In genomic region chr19:39918183-39918651, GRCh38 we compare ENCODE assay signal across 20 cellular contexts. TPM values are rescaled to one million over a fixed set of nuclear protein-coding genes. Genes with fewer than 3 reads are reported as not detected.
DNase-seq lines count a peak whose midpoint lies in the region; ATAC-seq and TF ChIP-seq lines count a peak whose summit lies in the region.
"Had no signal": no experiment of that assay in that cellular context is flagged by ENCODE, and none has a peak within 500 bp of the region (broad histone marks: within the 10 kb centered on the region; RNA-seq: fewer than 3 reads in every experiment).

No MANE protein-coding gene starts in this region.

- no peaks in the 10 kb centered on the region for H3K36me3 ChIP-seq in colonic mucosa
- H3K36me3 ChIP-seq in lung (ENCODE audit: control insufficient read depth in 2 of 2, insufficient read depth in 2 of 2, low read length in 2 of 2), result no peaks in the 10 kb centered on the region
- H3K36me3 ChIP-seq: BE2C had no signal

- peaks cover 12% of the 10 kb centered on the region for H3K4me1 Mint-ChIP-seq in stimulated activated effector memory CD8-positive, alpha-beta T cell treated with anti-CD3 and anti-CD28 coated beads, Interleukin-12 subunit alpha, Interleukin-12 subunit beta, amount 100 ng/mL, for 72 hours
- no peaks in the 10 kb centered on the region for H3K4me1 Mint-ChIP-seq in mesothelial cell of epicardium

- H3K27ac Mint-ChIP-seq in stimulated activated effector memory CD8-positive, alpha-beta T cell treated with anti-CD3 and anti-CD28 coated beads, Interleukin-12 subunit alpha, Interleukin-12 subunit beta, amount 100 ng/mL, for 72 hours, result peak overlapping the region; percentile 62
- no peak overlapping the region for H3K27ac Mint-ChIP-seq in mesothelial cell of epicardium
- H3K27ac Mint-ChIP-seq: HFFc6 had no signal

- TF ChIP-seq CTCF in GM20000 (IDR thresholded peaks at IDR 0.05; ENCODE audit: extremely low read depth, missing control alignments) (no peak), colonic mucosa (IDR thresholded peaks at IDR 0.05) (no peak), lung (IDR thresholded peaks at IDR 0.05; ENCODE audit: control extremely low read depth, extremely low read depth) (no peak), mesothelial cell of epicardium (IDR thresholded peaks at IDR 0.05; ENCODE audit: unreplicated experiment) (no peak)

- no peaks in the 10 kb centered on the region for H3K27me3 ChIP-seq in colonic mucosa
- H3K27me3 ChIP-seq in lung (ENCODE audit: control insufficient read depth, insufficient read depth), result no peaks in the 10 kb centered on the region
- H3K27me3 ChIP-seq: BE2C had no signal

- H3K4me3 Mint-ChIP-seq in stimulated activated effector memory CD8-positive, alpha-beta T cell treated with anti-CD3 and anti-CD28 coated beads, Interleukin-12 subunit alpha, Interleukin-12 subunit beta, amount 100 ng/mL, for 72 hours, result no peak overlapping the region
- H3K4me3 Mint-ChIP-seq in mesothelial cell of epicardium, result no peak overlapping the region
- H3K4me3 Mint-ChIP-seq: HFFc6 had no signal

- H3K36me3 Mint-ChIP-seq in stimulated activated effector memory CD8-positive, alpha-beta T cell treated with anti-CD3 and anti-CD28 coated beads, Interleukin-12 subunit alpha, Interleukin-12 subunit beta, amount 100 ng/mL, for 72 hours, result no peaks in the 10 kb centered on the region
- no peaks in the 10 kb centered on the region for H3K36me3 Mint-ChIP-seq in mesothelial cell of epicardium

- H3K4me1 ChIP-seq in colonic mucosa, result no peaks in the 10 kb centered on the region
- H3K4me1 ChIP-seq in lung (ENCODE audit: control insufficient read depth in 2 of 2, insufficient read depth in 2 of 2, low read length in 2 of 2), result peaks cover 0 to 1% of the 10 kb centered on the region in 2 donors
- H3K4me1 ChIP-seq: BE2C had no signal

- H3K4me3 ChIP-seq in colonic mucosa (no peak overlapping the region), lung (no peak overlapping the region)

- intact Hi-C loops in colonic mucosa (cut with DNase I), result loop anchor here (5.0 kb wide), 1 partner anchor 44 kb away; no protein-coding TSS in a partner anchor

- no peaks in the 10 kb centered on the region for H3K9me3 Mint-ChIP-seq in stimulated activated effector memory CD8-positive, alpha-beta T cell treated with anti-CD3 and anti-CD28 coated beads, Interleukin-12 subunit alpha, Interleukin-12 subunit beta, amount 100 ng/mL, for 72 hours
- no peaks in the 10 kb centered on the region for H3K9me3 Mint-ChIP-seq in mesothelial cell of epicardium
- H3K9me3 Mint-ChIP-seq: CD4-positive, CD25-positive, alpha-beta regulatory T cell had no signal

- DNase-seq in GM20000 (ENCODE audit: low spot score) (peak; percentile 5), colonic mucosa (peak; percentile 17), lung (ENCODE audit: low spot score) (peak; percentile 25), mesothelial cell of epicardium (ENCODE audit: low spot score in 2 of 2, unreplicated experiment in 2 of 2) (no peak)
- DNase-seq in stimulated activated effector memory CD8-positive, alpha-beta T cell treated with anti-CD3 and anti-CD28 coated beads, Interleukin-12 subunit alpha, Interleukin-12 subunit beta, amount 100 ng/mL, for 72 hours (ENCODE audit: low spot score in 2 of 2), result peak in 1 of 2 donors; percentile 29
- DNase-seq in activated naive CD4-positive, alpha-beta T cell (lab: John Stamatoyannopoulos, UW), result no peak
- DNase-seq: BE2C; CD4-positive, CD25-positive, alpha-beta regulatory T cell; COR-L47; DMS 273 treated with DMSO at 0.1 percent for 48 hours; HFFc6; IMR-90; MM.1S; NCI-H1092; NCI-H1436 treated with DMSO at 0.1 percent for 48 hours; NCI-H2029; NCI-H2171; NCI-H526 had no signal

- ATAC-seq in lung (ENCODE audit: insufficient read depth, low FRiP score), result no peak
- ATAC-seq in stimulated activated effector memory CD8-positive, alpha-beta T cell treated with anti-CD3 and anti-CD28 coated beads, Interleukin-12 subunit alpha, Interleukin-12 subunit beta, amount 100 ng/mL, for 72 hours, result no peak
- ATAC-seq in GM18498 (IDR thresholded peaks at IDR 0.05; ENCODE audit: unreplicated experiment), result no peak
- ATAC-seq: Panc1 had no signal

- no peak overlapping the region for H3K27ac ChIP-seq in colonic mucosa
- H3K27ac ChIP-seq in lung (ENCODE audit: low read depth in 1 of 2, low read length in 1 of 2), result no peak overlapping the region

- H3K27me3 Mint-ChIP-seq in mesothelial cell of epicardium (ENCODE audit: low read depth), result no peaks in the 10 kb centered on the region
- H3K27me3 Mint-ChIP-seq: CD4-positive, CD25-positive, alpha-beta regulatory T cell had no signal

- peak overlapping the region in 1 of 2 donors; percentile 9 for H3K9ac ChIP-seq in colonic mucosa (ENCODE audit: low read depth in 2 of 2, low read length in 2 of 2)

- H3K9me3 ChIP-seq in colonic mucosa (no peaks in the 10 kb centered on the region), lung (ENCODE audit: control insufficient read depth in 2 of 2, insufficient read depth in 1 of 2, low read length in 1 of 2) (peaks cover 0 to 8% of the 10 kb centered on the region in 2 donors)
- H3K9me3 ChIP-seq: BE2C had no signal

- 94 to 96% methylated on average over 20 of the region's 20 CpGs for WGBS in lung, 2 donors

RNA-seq across cellular contexts. Expression of gene FCGBP, which starts 16.2 kb away (rescaled TPM):
- 1,000 to 10,000 TPM; 2,896 to 3,903 TPM for total RNA-seq in colonic mucosa
- 10 to 100 TPM; 49.5 to 65.8 TPM for total RNA-seq in lung
- polyA plus RNA-seq in lung, result 1 to 10 TPM; 1.3 to 3.4 TPM
- 1.7 to 2.5 TPM (median 2.3 TPM) in 3 replicates for total RNA-seq in mesothelial cell of epicardium

RNA-seq across cellular contexts. Expression of gene PSMC4, which starts 52.7 kb away (rescaled TPM):
- total RNA-seq in colonic mucosa, result 100 to 1,000 TPM in 1 of 2 donors, 10 to 100 TPM in 1; 87.3 to 143 TPM
- 10 to 100 TPM; 45.2 to 90.5 TPM for total RNA-seq in lung
- 10 to 100 TPM; 83.9 to 95.4 TPM for polyA plus RNA-seq in lung
- total RNA-seq in mesothelial cell of epicardium, result 81.3 to 85.8 TPM (median 83.2 TPM) in 3 replicates

Comparison
In these comparisons a context has a peak if more than half of its experiments do, and no peak if none do; other contexts are left out.
1. DNase-seq: peak in GM20000 (single experiment), colonic mucosa (single experiment) and lung (single experiment); none in activated naive CD4-positive, alpha-beta T cell (0 of 4) and mesothelial cell of epicardium (0 of 2).
2. RNA of gene FCGBP, which starts 16.2 kb away (total RNA-seq): 2,896 to 3,903 TPM in colonic mucosa; 49.5 to 65.8 TPM in lung and 1.7 to 2.5 TPM in mesothelial cell of epicardium; every median in the first group is over 10 times any median in the second.